In genomic region chr19:18109731-18110671, GRCh38 we compare ENCODE assay signal across 1 cellular context.
TF ChIP-seq lines count a peak whose summit lies in the region.

No MANE protein-coding gene starts in this region.

TF ChIP-seq in HepG2, 621 proteins besides CTCF, POLR2A, EP300 and RAD21 (continued from another document and continues in another):
- TF ChIP-seq ZNF883 (CRISPR knock-in tag; IDR thresholded peaks at IDR 0.05; ENCODE audit: not compliant biosample characterization) = no peak
- TF ChIP-seq HDAC1 (CRISPR knock-in tag; IDR thresholded peaks at IDR 0.05) = peak; percentile 68
- 0 out of 2 replicates have a peak, but pooled peaks have one; percentile 32 for TF ChIP-seq KDM3A (CRISPR knock-in tag; IDR thresholded peaks at IDR 0.05; ENCODE audit: low read depth)
- TF ChIP-seq GABPA (IDR thresholded peaks at IDR 0.05; ENCODE audit: low read depth, low read length) = no peak
- 0 out of 2 replicates have a peak, but pooled peaks have one; percentile 2 for TF ChIP-seq GABPA (CRISPR knock-in tag; IDR thresholded peaks at IDR 0.05; ENCODE audit: low read depth)
- 0 out of 2 replicates have a peak, but pooled peaks have one; percentile 43 for TF ChIP-seq BCL3 (CRISPR knock-in tag; IDR thresholded peaks at IDR 0.05)
- TF ChIP-seq CEBPB (IDR thresholded peaks at IDR 0.05; ENCODE audit: borderline replicate concordance, low read depth, low read length) = peak; percentile 58; the same call in 1 of the 2 replicates
- TF ChIP-seq ZBTB46 (CRISPR knock-in tag; IDR thresholded peaks at IDR 0.05; ENCODE audit: borderline replicate concordance) = no peak
- no peak for TF ChIP-seq FUBP1 (CRISPR knock-in tag; IDR thresholded peaks at IDR 0.05; ENCODE audit: borderline replicate concordance)
- 0 out of 2 replicates have a peak, but pooled peaks have one; percentile 23 for TF ChIP-seq ZNF331 (CRISPR knock-in tag; IDR thresholded peaks at IDR 0.05)
- TF ChIP-seq ELF4 (CRISPR knock-in tag; IDR thresholded peaks at IDR 0.05; ENCODE audit: borderline replicate concordance) = no peak
- 0 out of 2 replicates have a peak, but pooled peaks have one; percentile 55 for TF ChIP-seq ZXDC (CRISPR knock-in tag; IDR thresholded peaks at IDR 0.05)
- peak; percentile 7; the same call in 1 of the 2 replicates for TF ChIP-seq ZBTB20 (CRISPR knock-in tag; IDR thresholded peaks at IDR 0.05; ENCODE audit: borderline replicate concordance, low read depth)
- TF ChIP-seq CSRNP1 (CRISPR knock-in tag; IDR thresholded peaks at IDR 0.05) = no peak
- no peak for TF ChIP-seq ZNF207 (IDR thresholded peaks at IDR 0.05; ENCODE audit: borderline replicate concordance)
- no peak for TF ChIP-seq ZNF142 (CRISPR knock-in tag; IDR thresholded peaks at IDR 0.05)
- no peak for TF ChIP-seq NFE2L2 (IDR thresholded peaks at IDR 0.05; ENCODE audit: low read length)
- peak; percentile 34 for TF ChIP-seq YY1 (IDR thresholded peaks at IDR 0.05; ENCODE audit: insufficient read depth, insufficient replicate concordance, low read depth, low read length)
- 0 out of 2 replicates have a peak, but pooled peaks have one; percentile 13 for TF ChIP-seq SP2 (CRISPR knock-in tag; IDR thresholded peaks at IDR 0.05)
- peak; percentile 62; the same call in 1 of the 2 replicates for TF ChIP-seq MYPOP (CRISPR knock-in tag; IDR thresholded peaks at IDR 0.05)
- no peak for TF ChIP-seq SNAPC5 (CRISPR knock-in tag; IDR thresholded peaks at IDR 0.05; ENCODE audit: borderline replicate concordance)
- TF ChIP-seq NRL (CRISPR knock-in tag; IDR thresholded peaks at IDR 0.05; ENCODE audit: borderline replicate concordance) = no peak
- TF ChIP-seq MXD4 (CRISPR knock-in tag; IDR thresholded peaks at IDR 0.05) = peak; percentile 60; the same call in 1 of the 2 replicates
- peak; percentile 81 for TF ChIP-seq ZFP36 (IDR thresholded peaks at IDR 0.05; ENCODE audit: borderline replicate concordance, low read depth, low read length, partially characterized antibody)
- TF ChIP-seq ZNF501 (CRISPR knock-in tag; IDR thresholded peaks at IDR 0.05) = peak; percentile 59; the same call in 1 of the 2 replicates
- no peak for TF ChIP-seq KLF15 (CRISPR knock-in tag; IDR thresholded peaks at IDR 0.05; ENCODE audit: borderline replicate concordance)
- no peak for TF ChIP-seq JUND (CRISPR knock-in tag; IDR thresholded peaks at IDR 0.05)
- TF ChIP-seq ARID2 (CRISPR knock-in tag; IDR thresholded peaks at IDR 0.05; ENCODE audit: borderline replicate concordance) = no peak
- TF ChIP-seq ZBTB44 (CRISPR knock-in tag; IDR thresholded peaks at IDR 0.05) = no peak
- no peak for TF ChIP-seq ELK4 (CRISPR knock-in tag; IDR thresholded peaks at IDR 0.05; ENCODE audit: borderline replicate concordance)
- peak; percentile 39; the same call in 1 of the 2 replicates for TF ChIP-seq RXRB (CRISPR knock-in tag; IDR thresholded peaks at IDR 0.05; ENCODE audit: borderline replicate concordance)
- no peak for TF ChIP-seq MLLT10 (CRISPR knock-in tag; IDR thresholded peaks at IDR 0.05)
- TF ChIP-seq ARNT2 (CRISPR knock-in tag; IDR thresholded peaks at IDR 0.05; ENCODE audit: low read depth) = 0 out of 2 replicates have a peak, but pooled peaks have one; percentile 14
- peak; percentile 83 for TF ChIP-seq ZNF777 (CRISPR knock-in tag; IDR thresholded peaks at IDR 0.05)
- no peak for TF ChIP-seq ZNF749 (CRISPR knock-in tag; IDR thresholded peaks at IDR 0.05; ENCODE audit: borderline replicate concordance)
- TF ChIP-seq SAP130 (CRISPR knock-in tag; IDR thresholded peaks at IDR 0.05; ENCODE audit: low read depth) = peak; percentile 64
- 0 out of 2 replicates have a peak, but pooled peaks have one; percentile 69 for TF ChIP-seq ZNF607 (CRISPR knock-in tag; IDR thresholded peaks at IDR 0.05; ENCODE audit: borderline replicate concordance)
- TF ChIP-seq POGZ (CRISPR knock-in tag; IDR thresholded peaks at IDR 0.05) = no peak
